In genomic region chr17:36661047-36661666, GRCh38 we compare ENCODE assay signal across 21 cellular contexts. TPM values are rescaled to one million over a fixed set of nuclear protein-coding genes. Genes with fewer than 3 reads are reported as not detected.
DNase-seq lines count a peak whose midpoint lies in the region; ATAC-seq and TF ChIP-seq lines count a peak whose summit lies in the region.
"Had no signal": no experiment of that assay in that cellular context is flagged by ENCODE, and none has a peak within 500 bp of the region (broad histone marks: within the 10 kb centered on the region; RNA-seq: fewer than 3 reads in every experiment).

No MANE protein-coding gene starts in this region.

- H3K36me3 ChIP-seq in BE2C: no peaks in the 10 kb centered on the region
- H3K36me3 ChIP-seq in CD8-positive, alpha-beta T cell (ENCODE audit: insufficient read depth, low read length): no peaks in the 10 kb centered on the region
- H3K36me3 ChIP-seq: heart right ventricle, SJCRH30, tibial artery, WERI-Rb-1 had no signal

- no peaks in the 10 kb centered on the region for H3K9me3 ChIP-seq in BE2C
- H3K9me3 ChIP-seq in CD8-positive, alpha-beta T cell (ENCODE audit: low read length): no peaks in the 10 kb centered on the region
- H3K9me3 ChIP-seq: heart right ventricle, psoas muscle, SJCRH30, tibial artery had no signal

- CTCF ChIA-PET in CD8-positive, alpha-beta T cell (lab: Charles Lee): no interaction called here

- peak overlapping the region; percentile 19 for H3K4me3 ChIP-seq in BE2C (ENCODE audit: low read depth, low read length)
- no peak overlapping the region for H3K4me3 ChIP-seq in CD8-positive, alpha-beta T cell (ENCODE audit: low read depth, low read length)
- H3K4me3 ChIP-seq: heart right ventricle, PC-9, psoas muscle, SJCRH30, tibial artery had no signal

- intact Hi-C loops in CD8-positive, alpha-beta T cell (cut with DNase I, micrococcal nuclease): no loop called here

- peaks cover 12% of the 10 kb centered on the region for H3K4me1 ChIP-seq in BE2C
- H3K4me1 ChIP-seq in CD8-positive, alpha-beta T cell (ENCODE audit: insufficient read depth, low read length): no peaks in the 10 kb centered on the region
- H3K4me1 ChIP-seq: SJCRH30 had no signal

- ATAC-seq in CD8-positive, alpha-beta T cell: no peak
- ATAC-seq: heart right ventricle; psoas muscle; stimulated activated naive CD8-positive, alpha-beta T cell treated with anti-CD3 and anti-CD28 coated beads, Interleukin-15, Interleukin-2, amounts not matched to agents 100 U/mL and 50 U/mL, for 24 hours had no signal

- no peaks in the 10 kb centered on the region for H3K27me3 ChIP-seq in BE2C
- H3K27me3 ChIP-seq in CD8-positive, alpha-beta T cell (ENCODE audit: insufficient read depth, low read length): peaks cover 6% of the 10 kb centered on the region

- POLR2A ChIA-PET in CD8-positive, alpha-beta T cell (lab: Charles Lee): no interaction called here

- H3K36me3 Mint-ChIP-seq in glutamatergic neuron (ENCODE audit: unreplicated experiment): no peaks in the 10 kb centered on the region
- H3K36me3 Mint-ChIP-seq in CD8-positive, alpha-beta T cell: no peaks in the 10 kb centered on the region

- H3K9me3 Mint-ChIP-seq in glutamatergic neuron (ENCODE audit: unreplicated experiment): peaks cover 8% of the 10 kb centered on the region
- no peaks in the 10 kb centered on the region for H3K9me3 Mint-ChIP-seq in CD8-positive, alpha-beta T cell
- H3K9me3 Mint-ChIP-seq: H9 had no signal

- H3K27me3 Mint-ChIP-seq in glutamatergic neuron (ENCODE audit: unreplicated experiment): peaks cover 27% of the 10 kb centered on the region
- peaks cover 26% of the 10 kb centered on the region for H3K27me3 Mint-ChIP-seq in CD8-positive, alpha-beta T cell (ENCODE audit: low read depth)

- no peak overlapping the region for H3K4me3 Mint-ChIP-seq in glutamatergic neuron (ENCODE audit: unreplicated experiment)
- no peak overlapping the region for H3K4me3 Mint-ChIP-seq in CD8-positive, alpha-beta T cell
- H3K4me3 Mint-ChIP-seq: H9 had no signal

- no peak for TF ChIP-seq CTCF in BE2C (IDR thresholded peaks at IDR 0.05; ENCODE audit: low read depth, low read length)
- TF ChIP-seq CTCF in glutamatergic neuron (IDR thresholded peaks at IDR 0.05; ENCODE audit: partially characterized antibody, unreplicated experiment): no peak
- TF ChIP-seq CTCF in CD8-positive, alpha-beta T cell (IDR thresholded peaks at IDR 0.05): no peak

- H3K27ac ChIP-seq in CD8-positive, alpha-beta T cell (ENCODE audit: low read depth, low read length): no peak overlapping the region
- H3K27ac ChIP-seq: heart right ventricle, KMS-11, PC-9, psoas muscle, SJCRH30, tibial artery, WERI-Rb-1 had no signal

- peaks cover 1% of the 10 kb centered on the region for H3K4me1 Mint-ChIP-seq in glutamatergic neuron (ENCODE audit: low read depth, unreplicated experiment)
- peaks cover 4% of the 10 kb centered on the region for H3K4me1 Mint-ChIP-seq in CD8-positive, alpha-beta T cell (ENCODE audit: low read depth)

- no peak overlapping the region for H3K27ac Mint-ChIP-seq in glutamatergic neuron (ENCODE audit: unreplicated experiment)
- no peak overlapping the region for H3K27ac Mint-ChIP-seq in CD8-positive, alpha-beta T cell

- DNase-seq in BE2C (no peak), DMS79 treated with DMSO at 0.1 percent for 48 hours (lab: John Stamatoyannopoulos, UW) (peak; percentile 35), NCI-H345 treated with DMSO at 0.1 percent for 48 hours (lab: John Stamatoyannopoulos, UW; ENCODE audit: unreplicated experiment) (peak; percentile 7), glutamatergic neuron (peak; percentile 41)
- no peak for DNase-seq in stimulated activated CD4-positive, alpha-beta T cell treated with anti-CD3 and anti-CD28 coated beads, Interleukin-2, amount 100 ng/mL, for 24 hours
- DNase-seq in activated CD4-positive, CD25-positive, alpha-beta regulatory T cell treated with anti-CD3 and anti-CD28 coated beads, Interleukin-2, amount 50 U/mL, for 72 hours: no peak
- no peak for DNase-seq in CD8-positive, alpha-beta T cell
- DNase-seq: activated CD4-positive, alpha-beta T cell treated with anti-CD3 and anti-CD28 coated beads, Interleukin-2, amount 50 U/mL, for 48 hours; activated effector memory CD4-positive, alpha-beta T cell treated with anti-CD3 and anti-CD28 coated beads, Interleukin-2, amount 50 U/mL, for 16 hours; dermis blood vessel endothelial cell; H9; heart right ventricle; NCI-H82; PC-9; psoas muscle; SJCRH30; stimulated activated CD4-positive, alpha-beta T cell treated with anti-CD3 and anti-CD28 coated beads, Interleukin-2, amount 100 ng/mL, for 48 hours; stimulated activated naive CD8-positive, alpha-beta T cell treated with anti-CD3 and anti-CD28 coated beads, Interleukin-15, Interleukin-2, amounts not matched to agents 100 U/mL and 50 U/mL, for 24 hours; tibial artery; WERI-Rb-1 had no signal

RNA-seq across cellular contexts. Expression of gene MRM1, which starts 59.8 kb away (rescaled TPM):
- polyA plus RNA-seq in BE2C (2012; ENCODE audit: insufficient read depth, insufficient read length, low read depth): 7.3 TPM
- total RNA-seq in glutamatergic neuron (ENCODE audit: unreplicated experiment): 2.3 TPM
- 1 to 10 TPM; 1.4 TPM for total RNA-seq in CD8-positive, alpha-beta T cell

Comparison
In these comparisons a context has a peak if more than half of its experiments do, and no peak if none do; other contexts are left out.
1. DNase-seq: peak in DMS79 treated with DMSO at 0.1 percent for 48 hours (single experiment), NCI-H345 treated with DMSO at 0.1 percent for 48 hours (single experiment) and glutamatergic neuron (single experiment); none in BE2C (single experiment), stimulated activated CD4-positive, alpha-beta T cell treated with anti-CD3 and anti-CD28 coated beads, Interleukin-2, amount 100 ng/mL, for 24 hours (0 of 2), activated CD4-positive, CD25-positive, alpha-beta regulatory T cell treated with anti-CD3 and anti-CD28 coated beads, Interleukin-2, amount 50 U/mL, for 72 hours (single experiment) and CD8-positive, alpha-beta T cell (0 of 7).